8 cellular contexts compared by ENCODE assay signal in the genomic region with DNA sequence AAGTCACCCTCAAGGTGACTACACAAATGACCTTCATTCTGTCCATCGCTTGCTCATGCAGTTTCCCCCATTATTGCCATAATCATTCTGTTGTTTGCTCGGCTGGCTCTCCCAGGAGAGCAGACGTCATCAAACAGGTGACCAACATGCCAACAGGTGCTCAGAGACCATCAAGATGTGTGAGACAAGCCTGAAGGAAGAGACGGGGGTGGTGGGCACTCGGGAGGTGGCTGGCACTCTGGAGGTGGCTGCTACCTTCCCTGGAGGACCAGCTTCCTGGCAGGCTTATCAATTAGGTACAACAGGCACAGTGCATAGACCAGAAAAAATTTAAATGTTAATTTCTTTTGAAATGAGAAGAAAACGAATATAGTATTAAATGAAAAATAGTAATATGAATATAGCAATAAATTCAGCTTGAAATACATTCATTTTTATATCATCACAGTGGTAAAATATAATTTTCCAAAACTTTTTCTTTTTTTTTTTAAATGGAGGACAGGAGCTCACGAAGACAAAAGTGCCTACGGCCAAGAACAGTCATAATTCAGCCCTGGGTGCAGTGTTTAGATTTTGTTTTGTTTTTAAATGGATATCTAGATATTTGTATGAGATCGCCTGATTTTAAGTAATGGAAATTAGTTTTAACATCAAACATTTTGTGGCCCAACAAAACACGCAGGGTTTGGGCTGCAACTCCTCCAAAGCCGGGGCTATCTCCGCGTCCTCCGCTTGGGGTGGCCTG. TPM values are rescaled to one million over a fixed set of nuclear protein-coding genes. Genes with fewer than 3 reads are reported as not detected.
DNase-seq lines count a peak whose midpoint lies in the region; FAIRE-seq and TF ChIP-seq lines count a peak whose summit lies in the region.

No MANE protein-coding gene starts in this region.

- H3K4me1 Mint-ChIP-seq in astrocyte (ENCODE audit: low read depth, unreplicated experiment): no peaks in the 10 kb centered on the region

- H3K27ac ChIP-seq in astrocyte (ENCODE audit: low read depth, low read length) (peak overlapping the region; percentile 96), temporal lobe (ENCODE audit: low read depth, low read length) (peak overlapping the region; percentile 99)

- H2AFZ ChIP-seq in astrocyte (ENCODE audit: low read depth, low read length): peak overlapping the region; percentile 37

- H4K20me1 ChIP-seq in astrocyte (ENCODE audit: insufficient read depth, low read length): no peaks in the 10 kb centered on the region

- H3K9me3 ChIP-seq in astrocyte (ENCODE audit: insufficient read depth, low read depth, low read length): no peaks in the 10 kb centered on the region

- peaks cover 11% of the 10 kb centered on the region for H3K4me1 ChIP-seq in astrocyte (ENCODE audit: insufficient read depth, low read length)

- peak overlapping the region; percentile 94 for H3K9ac ChIP-seq in astrocyte (ENCODE audit: low read length)

- no peaks in the 10 kb centered on the region for H3K27me3 Mint-ChIP-seq in astrocyte (ENCODE audit: low read depth, unreplicated experiment)

- no peaks in the 10 kb centered on the region for H3K79me2 ChIP-seq in astrocyte (ENCODE audit: insufficient read depth, low read length)

- TF ChIP-seq CTCF in GM12864 (IDR thresholded peaks at IDR 0.05; ENCODE audit: low read depth, low read length, missing control alignments) (no peak), astrocyte (IDR thresholded peaks at IDR 0.05; ENCODE audit: insufficient read depth, low read depth, low read length) (peak; percentile 5)

- peak overlapping the region; percentile 90 for H3K4me2 ChIP-seq in astrocyte (ENCODE audit: low read length)

- no peaks in the 10 kb centered on the region for H3K9me3 Mint-ChIP-seq in astrocyte (ENCODE audit: unreplicated experiment)

- no peaks in the 10 kb centered on the region for H3K36me3 ChIP-seq in astrocyte (ENCODE audit: insufficient read depth, low read length)

- no peaks in the 10 kb centered on the region for H3K36me3 Mint-ChIP-seq in astrocyte (ENCODE audit: low read depth, unreplicated experiment)

- H3K27ac Mint-ChIP-seq in astrocyte (ENCODE audit: unreplicated experiment): peak overlapping the region; percentile 70

- H3K27me3 ChIP-seq in astrocyte (ENCODE audit: insufficient read depth, low read length): no peaks in the 10 kb centered on the region

- DNase-seq in GM12864 (ENCODE audit: low read depth) (no peak), NCI-H2029 treated with DMSO at 0.1 percent for 48 hours (lab: John Stamatoyannopoulos, UW) (peak; percentile 27), astrocyte (ENCODE audit: low read depth) (no peak), left kidney (ENCODE audit: low read depth, low spot score) (peak; percentile 47), LoVo (ENCODE audit: low spot score) (no peak), HuH-7 (ENCODE audit: low spot score) (no peak)
- DNase-seq in stimulated activated naive CD4-positive, alpha-beta T cell treated with Interleukin-2 at 50 U/mL for 16 hours (lab: John Stamatoyannopoulos, UW): no peak

- H3K4me3 Mint-ChIP-seq in astrocyte (ENCODE audit: unreplicated experiment): peak overlapping the region; percentile 83

- H3K4me3 ChIP-seq in GM12864 (ENCODE audit: low read depth, low read length): peak overlapping the region; percentile 70
- peak overlapping the region; percentile 70 for H3K4me3 ChIP-seq in astrocyte (ENCODE audit: insufficient read depth, low read depth, low read length)

- FAIRE-seq in astrocyte (lab: Jason Lieb, UNC): no peak

RNA-seq across cellular contexts. Expression of gene HAAO, which starts 16.9 kb away (rescaled TPM):
- total RNA-seq in astrocyte (1.1 and 1.3 TPM in 2 replicates), temporal lobe (1.5 TPM)

RNA-seq across cellular contexts. Expression of gene OXER1, which starts 45.4 kb away (rescaled TPM):
- 0.39 and 0.43 TPM in 2 replicates for total RNA-seq in astrocyte
- 0.25 TPM for total RNA-seq in temporal lobe

Comparison
In these comparisons a context has a peak if more than half of its experiments do, and no peak if none do; other contexts are left out.
1. DNase-seq: peak in NCI-H2029 treated with DMSO at 0.1 percent for 48 hours (single experiment) and left kidney (single experiment); none in GM12864 (single experiment), astrocyte (single experiment), LoVo (single experiment), stimulated activated naive CD4-positive, alpha-beta T cell treated with Interleukin-2 at 50 U/mL for 16 hours (single experiment) and HuH-7 (single experiment).